In genomic region chr6:42779521-42779920, GRCh38 we compare ENCODE assay signal across 24 cellular contexts. TPM values are rescaled to one million over a fixed set of nuclear protein-coding genes. Genes with fewer than 3 reads are reported as not detected.
DNase-seq lines count a peak whose midpoint lies in the region; TF ChIP-seq lines count a peak whose summit lies in the region.
"Had no signal": no experiment of that assay in that cellular context is flagged by ENCODE, and none has a peak within 500 bp of the region (broad histone marks: within the 10 kb centered on the region; RNA-seq: fewer than 3 reads in every experiment).

No MANE protein-coding gene starts in this region.

- no peak for TF ChIP-seq CTCF in SU-DHL-6 (IDR thresholded peaks at IDR 0.05; ENCODE audit: insufficient read depth, low read length, poor library complexity, severe bottlenecking)
- no peak for TF ChIP-seq CTCF in nephron (IDR thresholded peaks at IDR 0.05; ENCODE audit: unreplicated experiment in 3 of 3)
- no peak for TF ChIP-seq CTCF in esophagus squamous epithelium (IDR thresholded peaks at IDR 0.05)

- CTCF ChIA-PET in CD8-positive, alpha-beta memory T cell (lab: Charles Lee) = interaction anchor here (0.8 to 7.7 kb wide), 2 partner anchors 9 to 32 kb away, joined by 4 to 65 read pairs; partner anchors contain the start of gene TBCC

- no peak overlapping the region for H3K4me3 ChIP-seq in BLaER1 treated with 17β-estradiol and CSF1 and Interleukin-3, amounts not matched to agents 10 nM and 100 nM
- H3K4me3 ChIP-seq in CD8-positive, alpha-beta memory T cell (ENCODE audit: low read length) = no peak overlapping the region
- peak overlapping the region; percentile 30 for H3K4me3 ChIP-seq in SU-DHL-6 (ENCODE audit: insufficient read depth, low read length, poor library complexity, severe bottlenecking)
- no peak overlapping the region for H3K4me3 ChIP-seq in esophagus squamous epithelium
- H3K4me3 ChIP-seq: GM23248, heart left ventricle, MG63 had no signal

- no peak for DNase-seq in CD8-positive, alpha-beta memory T cell
- no peak for DNase-seq in NCI-H187 (lab: John Stamatoyannopoulos, UW)
- no peak for DNase-seq in esophagus squamous epithelium (lab: John Stamatoyannopoulos, UW)
- no peak for DNase-seq in ureter (ENCODE audit: low spot score)
- DNase-seq: activated naive CD4-positive, alpha-beta T cell treated with anti-CD3 and anti-CD28 coated beads, Interleukin-2, amount 10 ng/mL, durations not matched to agents 7 days and 5 days; activated T-cell treated with anti-CD3 and anti-CD28 coated beads, Interleukin-2, amount 50 U/mL, for 72 hours; cerebellar nuclear complex; heart left ventricle; mesendoderm; MG63; NCI-H1436; NCI-H510A; NK-92 treated with Interleukin-12 subunit alpha and Interleukin-12 subunit beta, amount 100 ng/mL, for 24 hours; right cardiac atrium; RPMI8226; SK-N-SH; T1000 had no signal

- H3K27me3 ChIP-seq in BLaER1 treated with 17β-estradiol and CSF1 and Interleukin-3, amounts not matched to agents 10 nM and 100 nM = no peaks in the 10 kb centered on the region
- no peaks in the 10 kb centered on the region for H3K27me3 ChIP-seq in CD8-positive, alpha-beta memory T cell (ENCODE audit: insufficient read depth, low read length, poor library complexity, severe bottlenecking)
- H3K27me3 ChIP-seq in SU-DHL-6 (ENCODE audit: low read length) (no peaks in the 10 kb centered on the region), esophagus squamous epithelium (no peaks in the 10 kb centered on the region)
- H3K27me3 ChIP-seq: heart left ventricle, MG63 had no signal

- H3F3A ChIP-seq in SU-DHL-6 (ENCODE audit: insufficient read depth) = peaks cover 76% of the 10 kb centered on the region

- 87 to 89% methylated on average over 6 of the region's 6 CpGs for WGBS in esophagus squamous epithelium, 2 donors

- H3K9me3 ChIP-seq in BLaER1 treated with 17β-estradiol and CSF1 and Interleukin-3, amounts not matched to agents 10 nM and 100 nM (replicated peaks in 1 of 11) = no peaks in the 10 kb centered on the region
- H3K9me3 ChIP-seq in CD8-positive, alpha-beta memory T cell (ENCODE audit: low read length) = no peaks in the 10 kb centered on the region
- H3K9me3 ChIP-seq in SU-DHL-6 (ENCODE audit: insufficient read depth, low read length) (no peaks in the 10 kb centered on the region), esophagus squamous epithelium (no peaks in the 10 kb centered on the region)
- H3K9me3 ChIP-seq: heart left ventricle, MG63, SK-N-SH had no signal

- peaks cover 47 to 63% (median 62%) of the 10 kb centered on the region in 3 donors for H3K4me1 Mint-ChIP-seq in CD8-positive, alpha-beta memory T cell
- peaks cover 31% of the 10 kb centered on the region for H3K4me1 Mint-ChIP-seq in nephron

- no peaks in the 10 kb centered on the region for H3K9me2 ChIP-seq in SU-DHL-6 (replicated peaks; ENCODE audit: insufficient read depth, low read length)
- H3K9me2 ChIP-seq: SK-N-SH had no signal

- H3K36me3 ChIP-seq in BLaER1 treated with 17β-estradiol and CSF1 and Interleukin-3, amounts not matched to agents 10 nM and 100 nM = no peaks in the 10 kb centered on the region
- H3K36me3 ChIP-seq in CD8-positive, alpha-beta memory T cell (ENCODE audit: insufficient read depth, low read length) = no peaks in the 10 kb centered on the region
- H3K36me3 ChIP-seq in SU-DHL-6 (ENCODE audit: low read length) (peaks cover 4% of the 10 kb centered on the region; the same call in 1 of the 2 replicates), esophagus squamous epithelium (no peaks in the 10 kb centered on the region)
- H3K36me3 ChIP-seq: heart left ventricle, MG63 had no signal

- H2AFZ ChIP-seq in SU-DHL-6 (ENCODE audit: low read depth, low read length, severe bottlenecking) = peak overlapping the region; percentile 22
- H2AFZ ChIP-seq: GM23248, parathyroid adenoma had no signal

- peak overlapping the region in 5 of 11 experiments; percentile 24 to 100 (median 100); a peak in 5 of 22 replicates for H3K27ac ChIP-seq in BLaER1 treated with 17β-estradiol and CSF1 and Interleukin-3, amounts not matched to agents 10 nM and 100 nM
- H3K27ac ChIP-seq in CD8-positive, alpha-beta memory T cell (ENCODE audit: low read depth, low read length) = peak overlapping the region; percentile 19
- H3K27ac ChIP-seq in SU-DHL-6 (ENCODE audit: low read depth, low read length) (peak overlapping the region; percentile 92), esophagus squamous epithelium (peak overlapping the region in 1 of 4 donors; percentile 1)
- H3K27ac ChIP-seq: GM23248, HL-60, parathyroid adenoma had no signal

- intact Hi-C loops in esophagus squamous epithelium (cut with DNase I) = no loop called here

- POLR2A ChIA-PET in CD8-positive, alpha-beta memory T cell (lab: Charles Lee) = interaction anchor here (0.5 to 12.2 kb wide), 3 partner anchors 8 to 32 kb away, joined by 4 to 415 read pairs (median 372); partner anchors contain the start of gene TBCC

- peak overlapping the region in 7 of 8 donors; percentile 5 to 95 (median 58) for H3K27ac Mint-ChIP-seq in CD8-positive, alpha-beta memory T cell
- peak overlapping the region; percentile 59 to 100 (median 62) for H3K27ac Mint-ChIP-seq in nephron
- H3K27ac Mint-ChIP-seq: activated T-cell treated with anti-CD3 and anti-CD28 coated beads, Interleukin-2, amount 50 U/mL, for 72 hours had no signal

- peak overlapping the region; percentile 3 to 92 (median 70); a peak in 15 of 22 replicates for H3K4me2 ChIP-seq in BLaER1 treated with 17β-estradiol and CSF1 and Interleukin-3, amounts not matched to agents 10 nM and 100 nM
- H3K4me2 ChIP-seq in SU-DHL-6 (ENCODE audit: low read depth, low read length, poor library complexity, severe bottlenecking) = peak overlapping the region; percentile 99
- H3K4me2 ChIP-seq: SK-N-SH had no signal

- H3K36me3 Mint-ChIP-seq in CD8-positive, alpha-beta memory T cell = peaks cover 3 to 28% (median 6%) of the 10 kb centered on the region in 3 donors
- no peaks in the 10 kb centered on the region for H3K36me3 Mint-ChIP-seq in nephron (ENCODE audit: low read depth)

- no peak for TF ChIP-seq POLR2A in esophagus squamous epithelium (IDR thresholded peaks at IDR 0.05)

- peak overlapping the region in 2 of 11 experiments; percentile 5 to 13; a peak in 2 of 22 replicates for H3K9ac ChIP-seq in BLaER1 treated with 17β-estradiol and CSF1 and Interleukin-3, amounts not matched to agents 10 nM and 100 nM
- peak overlapping the region; percentile 48 for H3K9ac ChIP-seq in SU-DHL-6 (ENCODE audit: low read length)
- H3K9ac ChIP-seq: GM23248, parathyroid adenoma, SK-N-SH had no signal

- peaks cover 27% of the 10 kb centered on the region for H3K79me2 ChIP-seq in SU-DHL-6 (ENCODE audit: insufficient read depth, low read length)

- peak overlapping the region in 6 of 7 donors; percentile 17 to 99 (median 43) for H3K4me3 Mint-ChIP-seq in CD8-positive, alpha-beta memory T cell
- peak overlapping the region; percentile 54 to 62 (median 61) for H3K4me3 Mint-ChIP-seq in nephron
- H3K4me3 Mint-ChIP-seq: activated naive CD4-positive, alpha-beta T cell treated with anti-CD3 and anti-CD28 coated beads, Interleukin-2, amount 10 ng/mL, durations not matched to agents 7 days and 5 days; activated T-cell treated with anti-CD3 and anti-CD28 coated beads, Interleukin-2, amount 50 U/mL, for 72 hours; natural killer cell treated with Interleukin-12 subunit alpha and Interleukin-12 subunit beta and Interleukin-15 and Interleukin-18, amount 100 ng/mL, for 72 hours had no signal

- peaks cover 46 to 61% (median 57%) of the 10 kb centered on the region in 10 experiments for H3K4me1 ChIP-seq in BLaER1 treated with 17β-estradiol and CSF1 and Interleukin-3, amounts not matched to agents 10 nM and 100 nM
- peaks cover 56% of the 10 kb centered on the region for H3K4me1 ChIP-seq in CD8-positive, alpha-beta memory T cell (ENCODE audit: insufficient read depth, low read length)
- H3K4me1 ChIP-seq in esophagus squamous epithelium = peaks cover 0 to 62% (median 7%) of the 10 kb centered on the region in 3 donors

- H3K27me3 Mint-ChIP-seq in CD8-positive, alpha-beta memory T cell = peaks cover 0 to 9% of the 10 kb centered on the region in 2 donors
- H3K27me3 Mint-ChIP-seq in nephron (ENCODE audit: low read depth) = no peaks in the 10 kb centered on the region
- H3K27me3 Mint-ChIP-seq: activated naive CD4-positive, alpha-beta T cell treated with anti-CD3 and anti-CD28 coated beads, Interleukin-2, amount 10 ng/mL, durations not matched to agents 7 days and 5 days; natural killer cell treated with Interleukin-12 subunit alpha and Interleukin-12 subunit beta and Interleukin-15 and Interleukin-18, amount 100 ng/mL, for 72 hours had no signal

- no peaks in the 10 kb centered on the region for H4K20me1 ChIP-seq in BLaER1 treated with 17β-estradiol and CSF1 and Interleukin-3, amounts not matched to agents 10 nM and 100 nM
- no peaks in the 10 kb centered on the region for H4K20me1 ChIP-seq in SU-DHL-6 (ENCODE audit: low read depth, low read length)

- H3K9me3 Mint-ChIP-seq in CD8-positive, alpha-beta memory T cell = no peaks in the 10 kb centered on the region
- H3K9me3 Mint-ChIP-seq in nephron = no peaks in the 10 kb centered on the region
- H3K9me3 Mint-ChIP-seq: activated naive CD4-positive, alpha-beta T cell treated with anti-CD3 and anti-CD28 coated beads, Interleukin-2, amount 10 ng/mL, durations not matched to agents 7 days and 5 days; activated T-cell treated with anti-CD3 and anti-CD28 coated beads, Interleukin-2, amount 50 U/mL, for 72 hours; natural killer cell treated with Interleukin-12 subunit alpha and Interleukin-12 subunit beta and Interleukin-15 and Interleukin-18, amount 100 ng/mL, for 72 hours had no signal

RNA-seq across cellular contexts. Expression of gene BICRAL, which starts 2.3 kb away (rescaled TPM):
- total RNA-seq in CD8-positive, alpha-beta memory T cell = 10 to 100 TPM; 15.9 to 16.8 TPM
- polyA plus RNA-seq in CD8-positive, alpha-beta memory T cell = 6.8 TPM
- total RNA-seq in esophagus squamous epithelium (10 to 100 TPM in 2 of 4 donors, 1 to 10 TPM in 2; 5.8 to 13.9 (median 8.9) TPM), ureter (25.1 TPM)

RNA-seq across cellular contexts. Expression of gene TBCC, which starts 33.6 kb away (rescaled TPM):
- total RNA-seq in CD8-positive, alpha-beta memory T cell = 10 to 100 TPM; 24.4 to 26.4 TPM
- polyA plus RNA-seq in CD8-positive, alpha-beta memory T cell = 109 TPM
- total RNA-seq in esophagus squamous epithelium (10 to 100 TPM; 16.2 to 32.9 (median 24.8) TPM), ureter (16.5 TPM)

RNA-seq across cellular contexts. Expression of gene PRPH2, which starts 57.1 kb away (rescaled TPM):
- total RNA-seq in CD8-positive, alpha-beta memory T cell = under 1 TPM in 1 of 2 experiments, not detected in 1; 0.15 TPM
- polyA plus RNA-seq in CD8-positive, alpha-beta memory T cell = 0.07 TPM
- total RNA-seq in esophagus squamous epithelium = 1 to 10 TPM in 1 of 4 donors, under 1 TPM in 1, not detected in 2; 0.94 to 1.3 TPM
- total RNA-seq in ureter = 0.91 TPM
- polyA plus RNA-seq: SK-N-SH had no signal
